Comparison of ENCODE assay signal across 1 cellular context in genomic region chr2:97748397-97748796, GRCh38.
TF ChIP-seq lines count a peak whose summit lies in the region.

No MANE protein-coding gene starts in this region.

TF ChIP-seq in HCT116, 20 proteins besides CTCF, POLR2A, EP300 and RAD21 (continued from another document):
- TF ChIP-seq, protein P1, sequence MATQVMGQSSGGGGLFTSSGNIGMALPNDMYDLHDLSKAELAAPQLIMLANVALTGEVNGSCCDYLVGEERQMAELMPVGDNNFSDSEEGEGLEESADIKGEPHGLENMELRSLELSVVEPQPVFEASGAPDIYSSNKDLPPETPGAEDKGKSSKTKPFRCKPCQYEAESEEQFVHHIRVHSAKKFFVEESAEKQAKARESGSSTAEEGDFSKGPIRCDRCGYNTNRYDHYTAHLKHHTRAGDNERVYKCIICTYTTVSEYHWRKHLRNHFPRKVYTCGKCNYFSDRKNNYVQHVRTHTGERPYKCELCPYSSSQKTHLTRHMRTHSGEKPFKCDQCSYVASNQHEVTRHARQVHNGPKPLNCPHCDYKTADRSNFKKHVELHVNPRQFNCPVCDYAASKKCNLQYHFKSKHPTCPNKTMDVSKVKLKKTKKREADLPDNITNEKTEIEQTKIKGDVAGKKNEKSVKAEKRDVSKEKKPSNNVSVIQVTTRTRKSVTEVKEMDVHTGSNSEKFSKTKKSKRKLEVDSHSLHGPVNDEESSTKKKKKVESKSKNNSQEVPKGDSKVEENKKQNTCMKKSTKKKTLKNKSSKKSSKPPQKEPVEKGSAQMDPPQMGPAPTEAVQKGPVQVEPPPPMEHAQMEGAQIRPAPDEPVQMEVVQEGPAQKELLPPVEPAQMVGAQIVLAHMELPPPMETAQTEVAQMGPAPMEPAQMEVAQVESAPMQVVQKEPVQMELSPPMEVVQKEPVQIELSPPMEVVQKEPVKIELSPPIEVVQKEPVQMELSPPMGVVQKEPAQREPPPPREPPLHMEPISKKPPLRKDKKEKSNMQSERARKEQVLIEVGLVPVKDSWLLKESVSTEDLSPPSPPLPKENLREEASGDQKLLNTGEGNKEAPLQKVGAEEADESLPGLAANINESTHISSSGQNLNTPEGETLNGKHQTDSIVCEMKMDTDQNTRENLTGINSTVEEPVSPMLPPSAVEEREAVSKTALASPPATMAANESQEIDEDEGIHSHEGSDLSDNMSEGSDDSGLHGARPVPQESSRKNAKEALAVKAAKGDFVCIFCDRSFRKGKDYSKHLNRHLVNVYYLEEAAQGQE (IDR thresholded peaks at IDR 0.05; ENCODE audit: low read depth), result no peak
- TF ChIP-seq ZNF274 (IDR thresholded peaks at IDR 0.05; ENCODE audit: low read depth, low read length), result no peak
- no peak for TF ChIP-seq ZFX (IDR thresholded peaks at IDR 0.05)
- no peak for TF ChIP-seq SP1 (IDR thresholded peaks at IDR 0.05; ENCODE audit: low read depth)
- TF ChIP-seq POLR2AphosphoS5 (IDR thresholded peaks at IDR 0.05; ENCODE audit: low read depth, low read length), result no peak
- no peak for TF ChIP-seq EZH2 (IDR thresholded peaks at IDR 0.05)
- TF ChIP-seq CBX3 (IDR thresholded peaks at IDR 0.05; ENCODE audit: low read depth), result no peak
- no peak for TF ChIP-seq FOSL1 (IDR thresholded peaks at IDR 0.05; ENCODE audit: low read depth)
- TF ChIP-seq YY1 (IDR thresholded peaks at IDR 0.05; ENCODE audit: extremely low read depth, insufficient replicate concordance, low read depth, low read length), result no peak
- no peak for TF ChIP-seq SIN3A (IDR thresholded peaks at IDR 0.05; ENCODE audit: low read depth)
- TF ChIP-seq EZH2phosphoT487 (IDR thresholded peaks at IDR 0.05; ENCODE audit: borderline replicate concordance), result no peak
- TF ChIP-seq TCF7L2 (IDR thresholded peaks at IDR 0.05; ENCODE audit: borderline replicate concordance, extremely low read depth, insufficient read depth, insufficient read length), result no peak
- no peak for TF ChIP-seq SRF (IDR thresholded peaks at IDR 0.05; ENCODE audit: low read depth)
- TF ChIP-seq CEBPB (IDR thresholded peaks at IDR 0.05; ENCODE audit: low read depth), result no peak
TF ChIP-seq in HCT116: peak in this region for 0.
